ENCODE assay signal across 9 cellular contexts in genomic region chr15:40336129-40337122, GRCh38. TPM values are rescaled to one million over a fixed set of nuclear protein-coding genes. Genes with fewer than 3 reads are reported as not detected.
A peak's percentile ranks its signal among the peaks of the same experiment; 100 is the strongest.
DNase-seq lines count a peak whose midpoint lies in the region; ATAC-seq and TF ChIP-seq lines count a peak whose summit lies in the region.
"Had no signal": no experiment of that assay in that cellular context is flagged by ENCODE, and none has a peak within 500 bp of the region (broad histone marks: within the 10 kb centered on the region; RNA-seq: fewer than 3 reads in every experiment).

No MANE protein-coding gene starts in this region.

- H3K27me3 ChIP-seq in gastrocnemius medialis = no peaks in the 10 kb centered on the region

- intact Hi-C loops in gastrocnemius medialis (cut with DNase I; ENCODE audit: low total_unique reads) = no loop called here

- no peak overlapping the region for H3K4me3 ChIP-seq in gastrocnemius medialis

- DNase-seq in NCI-H1105 (lab: John Stamatoyannopoulos, UW) (peak; percentile 80), gastrocnemius medialis (no peak), middle frontal gyrus (ENCODE audit: extremely low spot score, low spot score) (no peak), omental fat pad (ENCODE audit: low spot score) (no peak)

- peaks cover 0 to 18% of the 10 kb centered on the region in 2 donors for H3K36me3 ChIP-seq in gastrocnemius medialis

- no peak for ATAC-seq in gastrocnemius medialis
- no peak for ATAC-seq in GM18498 (IDR thresholded peaks at IDR 0.05; ENCODE audit: unreplicated experiment)
- no peak for ATAC-seq in omental fat pad (ENCODE audit: low FRiP score)

- H3K9me3 ChIP-seq in gastrocnemius medialis = no peaks in the 10 kb centered on the region

- H3K9me3 Mint-ChIP-seq in brain = no peaks in the 10 kb centered on the region

- H3K27ac Mint-ChIP-seq in brain = peak overlapping the region in 3 of 5 experiments; percentile 72 to 81 (median 80)

- no peak overlapping the region for H3K4me3 Mint-ChIP-seq in brain

- in situ Hi-C loops in gastrocnemius medialis (cut with MboI; ENCODE audit: low sequenced_read_pairs in 4 of 4) = no loop called here

- H3K4me1 ChIP-seq in gastrocnemius medialis = peaks cover 65 to 85% of the 10 kb centered on the region in 2 donors

- peak overlapping the region; percentile 98 to 100 (median 99) for H3K27ac ChIP-seq in gastrocnemius medialis

- H3K4me1 Mint-ChIP-seq in brain = peaks cover 67% of the 10 kb centered on the region

- H3K36me3 Mint-ChIP-seq in brain = no peaks in the 10 kb centered on the region

- TF ChIP-seq CTCF in GM12873 (IDR thresholded peaks at IDR 0.05; ENCODE audit: insufficient read depth, low read depth, low read length, missing control alignments) (peak; percentile 56), brain (conservative IDR thresholded peaks at IDR 0.05) (no peak), gastrocnemius medialis (IDR thresholded peaks at IDR 0.05 in 4 of 5, conservative IDR thresholded peaks at IDR 0.05 in 1 of 5) (no peak), omental fat pad (IDR thresholded peaks at IDR 0.05) (no peak)

- H3K27me3 Mint-ChIP-seq in brain = no peaks in the 10 kb centered on the region

- TF ChIP-seq POLR2A in gastrocnemius medialis (IDR thresholded peaks at IDR 0.05) = no peak

RNA-seq across cellular contexts. Expression of gene CCDC9B, which starts 4.3 kb away (rescaled TPM):
- polyA plus RNA-seq in brain (ENCODE audit: insufficient read depth, low read depth, low replicate concordance) = 1.2 TPM
- total RNA-seq in gastrocnemius medialis = 10 to 100 TPM; 14.4 to 55.1 (median 20.5) TPM
- total RNA-seq in omental fat pad = 1 to 10 TPM; 1.1 to 7.4 (median 4.5) TPM

RNA-seq across cellular contexts. Expression of gene INAFM2, which starts 12.9 kb away (rescaled TPM):
- 9.5 TPM for polyA plus RNA-seq in brain (ENCODE audit: insufficient read depth, low read depth, low replicate concordance)
- total RNA-seq in gastrocnemius medialis (10 to 100 TPM; 17.2 to 28.1 (median 17.7) TPM), omental fat pad (10 to 100 TPM in 3 of 4 donors, 1 to 10 TPM in 1; 9.1 to 17.5 (median 12.2) TPM)

RNA-seq across cellular contexts. Expression of gene PHGR1, which starts 14.4 kb away (rescaled TPM):
- polyA plus RNA-seq in brain (ENCODE audit: insufficient read depth, low read depth, low replicate concordance) = not detected
- total RNA-seq in gastrocnemius medialis (10 to 100 TPM in 1 of 4 donors, not detected in 3; 12.1 TPM), omental fat pad (not detected)
- total RNA-seq: glomerular endothelial cell, LHCN-M2 had no signal

RNA-seq across cellular contexts. Expression of gene DISP2, which starts 21.6 kb away (rescaled TPM):
- 16.3 TPM for polyA plus RNA-seq in brain (ENCODE audit: insufficient read depth, low read depth, low replicate concordance)
- total RNA-seq in gastrocnemius medialis = under 1 TPM; 0.02 to 0.12 (median 0.06) TPM
- 1 to 10 TPM in 1 of 4 donors, under 1 TPM in 3; under 0.01 to 1.1 (median 0.12) TPM for total RNA-seq in omental fat pad

RNA-seq across cellular contexts. Expression of gene PLCB2, which starts 28.7 kb away (rescaled TPM):
- polyA plus RNA-seq in brain (ENCODE audit: insufficient read depth, low read depth, low replicate concordance) = 3.9 TPM
- total RNA-seq in gastrocnemius medialis (1 to 10 TPM in 2 of 4 donors, under 1 TPM in 1, not detected in 1; 0.72 to 2.0 (median 1.4) TPM), omental fat pad (10 to 100 TPM; 12.0 to 35.1 (median 25.0) TPM)
